8 cellular contexts compared by ENCODE assay signal in genomic region chr19:36838784-36839324, GRCh38. TPM values are rescaled to one million over a fixed set of nuclear protein-coding genes. Genes with fewer than 3 reads are reported as not detected.
DNase-seq lines count a peak whose midpoint lies in the region; ATAC-seq, FAIRE-seq and TF ChIP-seq lines count a peak whose summit lies in the region.

No MANE protein-coding gene starts in this region.

- TF ChIP-seq CTCF in Caco-2 (IDR thresholded peaks at IDR 0.05; ENCODE audit: insufficient read depth in 1 of 2, low read depth in 1 of 2, low read length in 1 of 2, severe bottlenecking in 1 of 2, unreplicated experiment in 1 of 2) (no peak), psoas muscle (IDR thresholded peaks at IDR 0.05) (no peak), CD14-positive monocyte (IDR thresholded peaks at IDR 0.05) (no peak), GM13977 (IDR thresholded peaks at IDR 0.05; ENCODE audit: extremely low read depth, insufficient read depth, missing control alignments) (no peak)

- peaks cover 20% of the 10 kb centered on the region for H3K9me3 Mint-ChIP-seq in Caco-2 (ENCODE audit: unreplicated experiment)
- H3K9me3 Mint-ChIP-seq in CD14-positive monocyte: peaks cover 17 to 58% (median 49%) of the 10 kb centered on the region in 7 donors

- intact Hi-C loops in Caco-2 (cut with micrococcal nuclease; ENCODE audit: unreplicated experiment): no loop called here
- intact Hi-C loops in psoas muscle (cut with DNase I): loop anchor here in 1 of 2 donors (1.0 to 5.0 kb wide), 3 partner anchors 11 to 78 kb away; partner anchors contain the start of genes ZNF345, ZNF568 and ZNF829
- intact Hi-C loops in CD14-positive monocyte (cut with micrococcal nuclease): loop anchor here (1.0 to 5.0 kb wide), 5 partner anchors 12 to 312 kb away; partner anchors contain the start of genes ZNF260 (in 1 of the 2), ZNF420 (in 1 of the 2) and ZNF461 (in 1 of the 2)

- H3K4me3 Mint-ChIP-seq in Caco-2 (ENCODE audit: unreplicated experiment): no peak overlapping the region
- H3K4me3 Mint-ChIP-seq in CD14-positive monocyte: no peak overlapping the region

- peak overlapping the region; percentile 35; the same call in 1 of the 2 replicates for H3K4me3 ChIP-seq in Caco-2 (ENCODE audit: low read depth, low read length)
- H3K4me3 ChIP-seq in MG63: peak overlapping the region; percentile 56
- H3K4me3 ChIP-seq in esophagus (ENCODE audit: low read depth in 1 of 2, low read length in 2 of 2): peak overlapping the region; percentile 61 to 86
- H3K4me3 ChIP-seq in psoas muscle: peak overlapping the region; percentile 94

- BruUV-seq in Caco-2 (replicated peaks; lab: Mats Ljungman, UMichigan): no TSS peak

- H3K27me3 ChIP-seq in Caco-2 (replicated peaks; ENCODE audit: control insufficient read depth, insufficient read depth, low read length): no peaks in the 10 kb centered on the region
- no peaks in the 10 kb centered on the region for H3K27me3 ChIP-seq in MG63
- H3K27me3 ChIP-seq in esophagus (ENCODE audit: control insufficient read depth in 1 of 2, insufficient read depth in 2 of 2, low read length in 2 of 2): no peaks in the 10 kb centered on the region
- no peaks in the 10 kb centered on the region for H3K27me3 ChIP-seq in psoas muscle (ENCODE audit: insufficient read depth in 3 of 3, low read length in 2 of 3)

- H3K27ac ChIP-seq in esophagus (ENCODE audit: low read depth in 2 of 2, low read length in 1 of 2) (peak overlapping the region; percentile 97), psoas muscle (peak overlapping the region; percentile 86)

- no peaks in the 10 kb centered on the region for H3K4me1 Mint-ChIP-seq in Caco-2 (ENCODE audit: low read depth, unreplicated experiment)
- H3K4me1 Mint-ChIP-seq in CD14-positive monocyte: no peaks in the 10 kb centered on the region

- CTCF ChIA-PET in Caco-2 (lab: Charles Lee): no interaction called here

- DNase-seq in Caco-2: no peak
- DNase-seq in MG63: no peak
- no peak for DNase-seq in psoas muscle
- no peak for DNase-seq in CD14-positive monocyte (ENCODE audit: low spot score)
- no peak for DNase-seq in GM13977 (ENCODE audit: low spot score)
- DNase-seq in GM19239 (ENCODE audit: insufficient read length, low spot score): no peak

- in situ Hi-C loops in GM13977 (cut with MboI; ENCODE audit: low pct_unique_long_range_greater_than_20kb, low sequenced_read_pairs, unreplicated experiment): no loop called here

- H3K9me3 ChIP-seq in Caco-2: peaks cover 28% of the 10 kb centered on the region
- H3K9me3 ChIP-seq in MG63: peaks cover 26% of the 10 kb centered on the region
- H3K9me3 ChIP-seq in esophagus (ENCODE audit: control insufficient read depth in 2 of 2, insufficient read depth in 1 of 2, low read depth in 1 of 2, low read length in 1 of 2): no peaks in the 10 kb centered on the region
- peaks cover 58% of the 10 kb centered on the region for H3K9me3 ChIP-seq in psoas muscle

- H3K36me3 ChIP-seq in Caco-2 (ENCODE audit: control insufficient read depth, insufficient read depth, low read length) (no peaks in the 10 kb centered on the region), MG63 (no peaks in the 10 kb centered on the region), esophagus (ENCODE audit: control insufficient read depth in 2 of 2, insufficient read depth in 2 of 2, low read length in 1 of 2) (no peaks in the 10 kb centered on the region), psoas muscle (ENCODE audit: insufficient read depth in 1 of 2, low read depth in 1 of 2) (peaks cover 8 to 22% of the 10 kb centered on the region in 2 donors)

- POLR2A ChIA-PET in Caco-2 (lab: Charles Lee): no interaction called here

- H3K27ac Mint-ChIP-seq in Caco-2 (ENCODE audit: unreplicated experiment): no peak overlapping the region
- H3K27ac Mint-ChIP-seq in CD14-positive monocyte: no peak overlapping the region

- no peak for FAIRE-seq in GM19239 (lab: Jason Lieb, UNC)

- ATAC-seq in psoas muscle (peak in 2 of 4 donors; percentile 7 to 19), GM19463 (IDR thresholded peaks at IDR 0.05; ENCODE audit: unreplicated experiment) (no peak)

- H3K36me3 Mint-ChIP-seq in Caco-2 (ENCODE audit: insufficient read depth, unreplicated experiment) (no peaks in the 10 kb centered on the region), CD14-positive monocyte (peaks cover 14 to 22% of the 10 kb centered on the region in 2 donors)

- H3K4me1 ChIP-seq in Caco-2 (no peaks in the 10 kb centered on the region), esophagus (ENCODE audit: control insufficient read depth in 2 of 2, insufficient read depth in 2 of 2, low read length in 1 of 2) (peaks cover 0 to 3% of the 10 kb centered on the region in 2 donors), psoas muscle (no peaks in the 10 kb centered on the region)

- WGBS in esophagus, 2 donors: 9 to 16% methylated on average over 12 of the region's 12 CpGs
- WGBS in psoas muscle, 3 donors: 1 to 4% (median 2%) methylated on average over 12 of the region's 12 CpGs

- H3K27me3 Mint-ChIP-seq in Caco-2 (ENCODE audit: insufficient read depth, unreplicated experiment) (no peaks in the 10 kb centered on the region), CD14-positive monocyte (ENCODE audit: low read depth in 3 of 3) (no peaks in the 10 kb centered on the region)

RNA-seq across cellular contexts. Expression of gene ZNF790, which starts 0.7 kb away (rescaled TPM):
- total RNA-seq in Caco-2 (2022) (0.20 and 0.56 TPM in 2 replicates), psoas muscle (1 to 10 TPM; 2.5 to 5.1 (median 4.5) TPM)
- 0.20 and 0.36 TPM in 2 replicates for total RNA-seq in MG63 (2014; rRNA removed; shearing (Covaris generic); ENCODE audit: low replicate concordance)
- polyA plus RNA-seq in esophagus (1 to 10 TPM; 2.9 to 3.3 TPM), psoas muscle (1 to 10 TPM; 1.4 to 7.5 (median 1.7) TPM), CD14-positive monocyte (1 to 10 TPM; 2.3 to 2.7 TPM)

RNA-seq across cellular contexts. Expression of gene ZNF345, which starts 11.8 kb away (rescaled TPM):
- total RNA-seq in Caco-2 (2022): 0.23 and 0.32 TPM in 2 replicates
- not detected in 2 replicates for total RNA-seq in MG63 (2014; rRNA removed; shearing (Covaris generic); ENCODE audit: low replicate concordance)
- 1 to 10 TPM; 2.0 to 2.3 TPM for polyA plus RNA-seq in esophagus
- total RNA-seq in psoas muscle: 1 to 10 TPM in 3 of 4 donors, under 1 TPM in 1; 0.76 to 2.3 (median 1.5) TPM
- polyA plus RNA-seq in psoas muscle: 1 to 10 TPM in 2 of 3 donors, under 1 TPM in 1; 0.42 to 2.2 (median 1.1) TPM
- 1 to 10 TPM in 1 of 2 donors, under 1 TPM in 1; 0.66 to 1.3 TPM for polyA plus RNA-seq in CD14-positive monocyte

Comparison
In these comparisons a context has a peak if more than half of its experiments do, and no peak if none do; other contexts are left out.
1. H3K4me3 ChIP-seq: peak in every context shown above with its lines; median percentile 94 in psoas muscle; 74 in esophagus; 56 in MG63; 35 in Caco-2.